In the genomic region with DNA sequence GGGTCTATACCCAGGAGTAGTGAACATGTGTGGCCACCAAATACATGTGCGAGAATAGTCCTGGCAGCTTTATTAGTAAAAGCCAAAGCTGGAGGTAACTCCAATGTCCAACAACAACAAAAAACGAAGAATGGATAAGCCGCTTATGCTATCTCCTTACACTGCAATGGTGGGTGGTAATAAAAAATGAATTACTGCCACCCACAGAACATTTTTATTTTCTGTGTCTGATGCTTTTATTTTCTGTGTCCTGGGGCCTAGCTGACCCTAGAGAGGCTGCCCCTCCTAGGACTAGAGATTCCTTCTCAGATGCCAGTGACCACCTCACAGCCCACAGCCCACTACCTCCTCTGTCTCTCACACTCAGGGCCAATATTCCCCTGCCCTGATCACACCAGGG, we compare ENCODE assay signal across 29 cellular contexts. TPM values are rescaled to one million over a fixed set of nuclear protein-coding genes. Genes with fewer than 3 reads are reported as not detected.
DNase-seq lines count a peak whose midpoint lies in the region; ATAC-seq and TF ChIP-seq lines count a peak whose summit lies in the region.
"Had no signal": no experiment of that assay in that cellular context is flagged by ENCODE, and none has a peak within 500 bp of the region (broad histone marks: within the 10 kb centered on the region; RNA-seq: fewer than 3 reads in every experiment).

No MANE protein-coding gene starts in this region.

- no peaks in the 10 kb centered on the region for H3K9me3 ChIP-seq in naive thymus-derived CD4-positive, alpha-beta T cell (ENCODE audit: control insufficient read depth in 2 of 3, low read length in 3 of 3)

- H3K27me3 Mint-ChIP-seq in GM23338 (ENCODE audit: insufficient read depth, low read depth, poor library complexity), result peaks cover 34% of the 10 kb centered on the region
- H3K27me3 Mint-ChIP-seq in activated T-helper 17 cell treated with anti-CD3 and anti-CD28 coated beads, Interleukin-2, amount 50 U/mL, for 72 hours, result peaks cover 3% of the 10 kb centered on the region
- H3K27me3 Mint-ChIP-seq in naive thymus-derived CD4-positive, alpha-beta T cell, result peaks cover 0 to 39% (median 4%) of the 10 kb centered on the region in 5 donors
- H3K27me3 Mint-ChIP-seq in stimulated activated naive B cell treated with anti-CD40 and anti-IgM and Interleukin-4, amounts not matched to agents 10 μg/mL and 1 μg/mL and 100 μg/mL, for 72 hours, result no peaks in the 10 kb centered on the region

- TF ChIP-seq CTCF in GM23338 (conservative IDR thresholded peaks at IDR 0.05; ENCODE audit: low read depth in 2 of 2), result no peak

- no peaks in the 10 kb centered on the region for H3K79me2 ChIP-seq in GM23338 (replicated peaks; ENCODE audit: insufficient read depth)

- no peaks in the 10 kb centered on the region for H3K4me1 ChIP-seq in GM23338 (ENCODE audit: insufficient read depth)
- H3K4me1 ChIP-seq in naive thymus-derived CD4-positive, alpha-beta T cell (ENCODE audit: control insufficient read depth in 2 of 2, insufficient read depth in 2 of 2, low read length in 2 of 2), result peaks cover 0 to 3% of the 10 kb centered on the region in 2 donors

- DNase-seq in GM23338 (ENCODE audit: low spot score) (no peak), GM19238 (ENCODE audit: insufficient read length, low spot score) (no peak)
- no peak for DNase-seq in naive thymus-derived CD4-positive, alpha-beta T cell
- no peak for DNase-seq in stimulated activated naive B cell treated with anti-CD40 and anti-IgM and Interleukin-4, amounts not matched to agents 10 μg/mL and 1 μg/mL and 100 μg/mL, for 72 hours
- no peak for DNase-seq in activated CD4-positive, alpha-beta T cell treated with anti-CD3 and anti-CD28 coated beads for 1 hour
- DNase-seq: activated CD4-positive, alpha-beta T cell treated with anti-CD3 and anti-CD28 coated beads, Interleukin-2, amount 50 U/mL, for 1 hour; activated naive CD8-positive, alpha-beta T cell treated with anti-CD3 and anti-CD28 coated beads, Interleukin-2, amount 10 ng/mL, durations not matched to agents 7 days and 5 days; cerebellar nuclear complex; DMS 273 treated with DMSO at 0.1 percent for 48 hours; dorsolateral prefrontal cortex; EL; HFFc6; left ventricle myocardium superior; midbrain; NCI-H1048; NCI-H187; NCI-H524; NK-92 treated with Interleukin-12 subunit alpha and Interleukin-12 subunit beta, amount 100 ng/mL, for 24 hours; PC-3; stimulated activated CD4-positive, alpha-beta T cell treated with anti-CD3 and anti-CD28 coated beads, Interleukin-2, amount 100 ng/mL, for 48 hours; substantia nigra; T1000; WERI-Rb-1 had no signal

- intact Hi-C loops in naive thymus-derived CD4-positive, alpha-beta T cell (cut with micrococcal nuclease), result no loop called here

- H3K9me2 ChIP-seq in GM23338 (ENCODE audit: insufficient read depth), result no peaks in the 10 kb centered on the region

- H3K27me3 ChIP-seq in GM23338 (ENCODE audit: insufficient read depth), result peaks cover 41% of the 10 kb centered on the region
- no peaks in the 10 kb centered on the region for H3K27me3 ChIP-seq in naive thymus-derived CD4-positive, alpha-beta T cell (ENCODE audit: control insufficient read depth in 2 of 2, insufficient read depth in 2 of 2, low read length in 2 of 2)

- H3K27ac ChIP-seq in GM23338 (ENCODE audit: low read depth), result no peak overlapping the region
- no peak overlapping the region for H3K27ac ChIP-seq in naive thymus-derived CD4-positive, alpha-beta T cell (ENCODE audit: low read depth, low read length)
- H3K27ac ChIP-seq: dorsolateral prefrontal cortex, WERI-Rb-1 had no signal

- no peak for ATAC-seq in GM23338
- no peak for ATAC-seq in activated T-helper 17 cell treated with anti-CD3 and anti-CD28 coated beads, Interleukin-2, amount 50 U/mL, for 72 hours (replicated peaks)
- no peak for ATAC-seq in naive thymus-derived CD4-positive, alpha-beta T cell
- no peak for ATAC-seq in stimulated activated naive B cell treated with anti-CD40 and anti-IgM and Interleukin-4, amounts not matched to agents 10 μg/mL and 1 μg/mL and 100 μg/mL, for 72 hours (replicated peaks)
- ATAC-seq in HG03342 (IDR thresholded peaks at IDR 0.05; ENCODE audit: unreplicated experiment), result no peak
- ATAC-seq: PC-3 had no signal

- H4K20me1 ChIP-seq in GM23338 (replicated peaks; ENCODE audit: insufficient read depth), result no peaks in the 10 kb centered on the region

- H3K4me2 ChIP-seq in GM23338, result peak overlapping the region; percentile 75

- H3K9me3 Mint-ChIP-seq in GM23338, result no peaks in the 10 kb centered on the region; the same call in 2 of the 3 replicates
- H3K9me3 Mint-ChIP-seq in activated T-helper 17 cell treated with anti-CD3 and anti-CD28 coated beads, Interleukin-2, amount 50 U/mL, for 72 hours, result no peaks in the 10 kb centered on the region
- H3K9me3 Mint-ChIP-seq in naive thymus-derived CD4-positive, alpha-beta T cell, result peaks cover 0 to 2% (median 0%) of the 10 kb centered on the region in 11 donors
- no peaks in the 10 kb centered on the region for H3K9me3 Mint-ChIP-seq in stimulated activated naive B cell treated with anti-CD40 and anti-IgM and Interleukin-4, amounts not matched to agents 10 μg/mL and 1 μg/mL and 100 μg/mL, for 72 hours
- H3K9me3 Mint-ChIP-seq: activated naive CD8-positive, alpha-beta T cell treated with anti-CD3 and anti-CD28 coated beads, Interleukin-2, amount 10 ng/mL, durations not matched to agents 7 days and 5 days; HFFc6; neural crest cell had no signal

- H3K4me1 Mint-ChIP-seq in GM23338, result peaks cover 10% of the 10 kb centered on the region
- peaks cover 3% of the 10 kb centered on the region for H3K4me1 Mint-ChIP-seq in activated T-helper 17 cell treated with anti-CD3 and anti-CD28 coated beads, Interleukin-2, amount 50 U/mL, for 72 hours
- H3K4me1 Mint-ChIP-seq in naive thymus-derived CD4-positive, alpha-beta T cell, result peaks cover 0 to 18% (median 12%) of the 10 kb centered on the region in 7 donors
- H3K4me1 Mint-ChIP-seq in stimulated activated naive B cell treated with anti-CD40 and anti-IgM and Interleukin-4, amounts not matched to agents 10 μg/mL and 1 μg/mL and 100 μg/mL, for 72 hours, result peaks cover 14% of the 10 kb centered on the region in 2 donors
- H3K4me1 Mint-ChIP-seq: neural crest cell had no signal

- peak overlapping the region; percentile 75; the same call in 1 of the 2 replicates for H2AFZ ChIP-seq in GM23338

- H3K36me3 Mint-ChIP-seq in GM23338 (ENCODE audit: low read depth), result no peaks in the 10 kb centered on the region
- H3K36me3 Mint-ChIP-seq in activated T-helper 17 cell treated with anti-CD3 and anti-CD28 coated beads, Interleukin-2, amount 50 U/mL, for 72 hours (ENCODE audit: low read depth), result no peaks in the 10 kb centered on the region
- H3K36me3 Mint-ChIP-seq in naive thymus-derived CD4-positive, alpha-beta T cell, result no peaks in the 10 kb centered on the region
- H3K36me3 Mint-ChIP-seq in stimulated activated naive B cell treated with anti-CD40 and anti-IgM and Interleukin-4, amounts not matched to agents 10 μg/mL and 1 μg/mL and 100 μg/mL, for 72 hours, result no peaks in the 10 kb centered on the region
- H3K36me3 Mint-ChIP-seq: activated naive CD8-positive, alpha-beta T cell treated with anti-CD3 and anti-CD28 coated beads, Interleukin-2, amount 10 ng/mL, durations not matched to agents 7 days and 5 days had no signal

- no peaks in the 10 kb centered on the region for H3K36me3 ChIP-seq in GM23338 (ENCODE audit: insufficient read depth)
- H3K36me3 ChIP-seq in naive thymus-derived CD4-positive, alpha-beta T cell (ENCODE audit: control insufficient read depth in 2 of 3, insufficient read depth in 3 of 3, low read length in 3 of 3), result no peaks in the 10 kb centered on the region
- H3K36me3 ChIP-seq: WERI-Rb-1 had no signal

- peak overlapping the region; percentile 30 for H3K4me3 Mint-ChIP-seq in GM23338
- peak overlapping the region; percentile 2 for H3K4me3 Mint-ChIP-seq in activated T-helper 17 cell treated with anti-CD3 and anti-CD28 coated beads, Interleukin-2, amount 50 U/mL, for 72 hours
- H3K4me3 Mint-ChIP-seq in naive thymus-derived CD4-positive, alpha-beta T cell, result peak overlapping the region in 9 of 10 donors; percentile 5 to 69 (median 39)
- no peak overlapping the region for H3K4me3 Mint-ChIP-seq in stimulated activated naive B cell treated with anti-CD40 and anti-IgM and Interleukin-4, amounts not matched to agents 10 μg/mL and 1 μg/mL and 100 μg/mL, for 72 hours
- H3K4me3 Mint-ChIP-seq: activated naive CD8-positive, alpha-beta T cell treated with anti-CD3 and anti-CD28 coated beads, Interleukin-2, amount 10 ng/mL, durations not matched to agents 7 days and 5 days; HFFc6; neural crest cell had no signal

- H3K27ac Mint-ChIP-seq in GM23338, result no peak overlapping the region
- no peak overlapping the region for H3K27ac Mint-ChIP-seq in activated T-helper 17 cell treated with anti-CD3 and anti-CD28 coated beads, Interleukin-2, amount 50 U/mL, for 72 hours
- peak overlapping the region in 1 of 9 donors; percentile 44 for H3K27ac Mint-ChIP-seq in naive thymus-derived CD4-positive, alpha-beta T cell
- H3K27ac Mint-ChIP-seq in stimulated activated naive B cell treated with anti-CD40 and anti-IgM and Interleukin-4, amounts not matched to agents 10 μg/mL and 1 μg/mL and 100 μg/mL, for 72 hours, result peak overlapping the region; percentile 60
- H3K27ac Mint-ChIP-seq: activated naive CD8-positive, alpha-beta T cell treated with anti-CD3 and anti-CD28 coated beads, Interleukin-2, amount 10 ng/mL, durations not matched to agents 7 days and 5 days; HFFc6 had no signal

- H3F3A ChIP-seq in GM23338 (replicated peaks; ENCODE audit: low read depth), result peaks cover 14% of the 10 kb centered on the region; the same call in 1 of the 2 replicates

- CTCF ChIA-PET in naive thymus-derived CD4-positive, alpha-beta T cell (lab: Charles Lee), result no interaction called here

- peak overlapping the region; percentile 55 for H3K4me3 ChIP-seq in GM23338
- no peak overlapping the region for H3K4me3 ChIP-seq in naive thymus-derived CD4-positive, alpha-beta T cell (ENCODE audit: low read length)
- H3K4me3 ChIP-seq: GM12878 had no signal

- POLR2A ChIA-PET in naive thymus-derived CD4-positive, alpha-beta T cell (lab: Charles Lee), result interaction anchor here (0.6 to 1.0 kb wide), 2 partner anchors 13 to 482 kb away, joined by 3 to 4 read pairs; no protein-coding TSS in a partner anchor

TF ChIP-seq in GM23338, 12 proteins besides CTCF, POLR2A, EP300 and RAD21 (continues in another document):
- no peak for TF ChIP-seq EZH2 (IDR thresholded peaks at IDR 0.05; ENCODE audit: low read depth, unreplicated experiment)

RNA-seq across cellular contexts. Expression of a gene that starts 5.4 kb away (rescaled TPM):
- total RNA-seq in GM23338 (2014; rRNA removed; shearing (Covaris generic)), result 0.35 and 0.63 TPM in 2 replicates
- 1.0 and 2.2 TPM in 2 replicates for polyA plus RNA-seq in GM23338 (2016; fragmentation: Nextera tagmentation; extraction: Ambion mirVana)
- total RNA-seq in activated T-helper 17 cell treated with anti-CD3 and anti-CD28 coated beads, Interleukin-2, amount 50 U/mL, for 72 hours, result 1 to 10 TPM in 1 of 2 donors, under 1 TPM in 1; 0.30 to 8.3 TPM
- total RNA-seq in naive thymus-derived CD4-positive, alpha-beta T cell, result 1 to 10 TPM in 1 of 5 experiments, under 1 TPM in 3, not detected in 1; 0.19 to 1.0 (median 0.32) TPM
- 1 to 10 TPM in 1 of 2 donors, under 1 TPM in 1; 0.51 to 1.0 TPM for polyA plus RNA-seq in naive thymus-derived CD4-positive, alpha-beta T cell
- total RNA-seq: endothelial cell of umbilical vein, glomerular endothelial cell, HFFc6, left ventricle myocardium superior, neural crest cell had no signal

Comparison
In these comparisons a context has a peak if more than half of its experiments do, and no peak if none do; other contexts are left out.
1. H3K4me3 Mint-ChIP-seq: peak in GM23338 (single experiment), activated T-helper 17 cell treated with anti-CD3 and anti-CD28 coated beads, Interleukin-2, amount 50 U/mL, for 72 hours (single experiment) and naive thymus-derived CD4-positive, alpha-beta T cell (9 of 10); none in stimulated activated naive B cell treated with anti-CD40 and anti-IgM and Interleukin-4, amounts not matched to agents 10 μg/mL and 1 μg/mL and 100 μg/mL, for 72 hours (0 of 2).